24 cellular contexts compared by ENCODE assay signal in the genomic region with DNA sequence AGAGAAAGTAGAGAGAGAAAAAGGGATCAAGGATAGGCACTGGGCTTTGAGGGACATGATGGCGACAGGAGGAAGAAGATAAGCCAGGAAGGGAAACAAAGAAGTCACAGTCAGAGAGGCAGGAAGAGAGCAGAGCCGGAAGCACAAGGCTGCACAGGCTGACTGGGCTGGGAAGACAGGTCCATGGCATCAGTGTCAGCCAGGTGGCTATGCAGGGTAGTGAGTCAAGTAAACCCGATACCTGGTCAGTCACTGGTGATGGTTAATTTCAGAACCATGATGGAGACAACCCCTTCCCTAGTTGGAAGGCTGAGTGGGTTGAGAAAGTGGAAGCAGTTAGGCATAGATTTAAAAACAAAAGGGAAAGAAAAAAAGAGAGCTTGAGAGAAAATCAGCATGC.
DNase-seq lines count a peak whose midpoint lies in the region; ATAC-seq, FAIRE-seq and TF ChIP-seq lines count a peak whose summit lies in the region.
"Had no signal": no experiment of that assay in that cellular context is flagged by ENCODE, and none has a peak within 500 bp of the region (broad histone marks: within the 10 kb centered on the region; RNA-seq: fewer than 3 reads in every experiment).

No MANE protein-coding gene starts in this region.

- TF ChIP-seq CTCF in GM12865 (IDR thresholded peaks at IDR 0.05; ENCODE audit: insufficient read depth, low read depth, low read length, missing control alignments), result no peak

- H3K4me3 Mint-ChIP-seq in stimulated activated effector memory CD8-positive, alpha-beta T cell treated with anti-CD3 and anti-CD28 coated beads, Interleukin-12 subunit alpha, Interleukin-12 subunit beta, amount 100 ng/mL, for 72 hours, result no peak overlapping the region
- H3K4me3 Mint-ChIP-seq: B cell; CD4-positive, CD25-positive, alpha-beta regulatory T cell; T-cell had no signal

- FAIRE-seq in GM19239 (lab: Jason Lieb, UNC), result no peak
- FAIRE-seq: GM12892, K562 had no signal

- H3K4me1 Mint-ChIP-seq in stimulated activated effector memory CD8-positive, alpha-beta T cell treated with anti-CD3 and anti-CD28 coated beads, Interleukin-12 subunit alpha, Interleukin-12 subunit beta, amount 100 ng/mL, for 72 hours, result no peaks in the 10 kb centered on the region
- H3K4me1 Mint-ChIP-seq: B cell; CD4-positive, CD25-positive, alpha-beta regulatory T cell; T-cell had no signal

- ATAC-seq in GM21717 (IDR thresholded peaks at IDR 0.05; ENCODE audit: unreplicated experiment) (peak; percentile 76), HG02885 (IDR thresholded peaks at IDR 0.05; ENCODE audit: poor library complexity, unreplicated experiment) (peak; percentile 69)
- no peak for ATAC-seq in stimulated activated effector memory CD8-positive, alpha-beta T cell treated with anti-CD3 and anti-CD28 coated beads, Interleukin-12 subunit alpha, Interleukin-12 subunit beta, amount 100 ng/mL, for 72 hours
- no peak for ATAC-seq in activated naive CD4-positive, alpha-beta T cell treated with anti-CD3 and anti-CD28 coated beads, Interleukin-2, amount 50 U/mL, for 72 hours
- ATAC-seq: K562, T-cell had no signal

- peaks cover 6% of the 10 kb centered on the region for H3K9me3 Mint-ChIP-seq in stimulated activated effector memory CD8-positive, alpha-beta T cell treated with anti-CD3 and anti-CD28 coated beads, Interleukin-12 subunit alpha, Interleukin-12 subunit beta, amount 100 ng/mL, for 72 hours
- H3K9me3 Mint-ChIP-seq in activated naive CD4-positive, alpha-beta T cell treated with anti-CD3 and anti-CD28 coated beads, Interleukin-2, amount 50 U/mL, for 72 hours, result peaks cover 0 to 2% of the 10 kb centered on the region in 2 donors

- no peaks in the 10 kb centered on the region for H3K36me3 Mint-ChIP-seq in stimulated activated effector memory CD8-positive, alpha-beta T cell treated with anti-CD3 and anti-CD28 coated beads, Interleukin-12 subunit alpha, Interleukin-12 subunit beta, amount 100 ng/mL, for 72 hours
- H3K36me3 Mint-ChIP-seq in activated naive CD4-positive, alpha-beta T cell treated with anti-CD3 and anti-CD28 coated beads, Interleukin-2, amount 50 U/mL, for 72 hours, result no peaks in the 10 kb centered on the region
- H3K36me3 Mint-ChIP-seq: CD4-positive, CD25-positive, alpha-beta regulatory T cell; T-cell had no signal

- no peak overlapping the region for H3K27ac Mint-ChIP-seq in stimulated activated effector memory CD8-positive, alpha-beta T cell treated with anti-CD3 and anti-CD28 coated beads, Interleukin-12 subunit alpha, Interleukin-12 subunit beta, amount 100 ng/mL, for 72 hours
- H3K27ac Mint-ChIP-seq in activated naive CD4-positive, alpha-beta T cell treated with anti-CD3 and anti-CD28 coated beads, Interleukin-2, amount 50 U/mL, for 72 hours, result no peak overlapping the region
- H3K27ac Mint-ChIP-seq: B cell; CD4-positive, CD25-positive, alpha-beta regulatory T cell; T-cell had no signal

- no peak overlapping the region for H3K4me3 ChIP-seq in GM12865 (ENCODE audit: low read depth, low read length)
- H3K4me3 ChIP-seq: K562 had no signal

- DNase-seq in GM12865 (ENCODE audit: low read depth), result peak; percentile 16
- DNase-seq in SW480 (ENCODE audit: low spot score), result peak; percentile 9
- no peak for DNase-seq in stimulated activated CD4-positive, alpha-beta T cell treated with anti-CD3 and anti-CD28 coated beads, Interleukin-12 subunit alpha, Interleukin-12 subunit beta, amount 100 ng/mL, for 4 hours
- no peak for DNase-seq in stimulated activated effector memory CD8-positive, alpha-beta T cell treated with anti-CD3 and anti-CD28 coated beads, Interleukin-12 subunit alpha, Interleukin-12 subunit beta, amount 100 ng/mL, for 72 hours (ENCODE audit: low spot score in 2 of 2)
- no peak for DNase-seq in GM19239 (ENCODE audit: insufficient read length, low spot score)
- no peak for DNase-seq in activated naive CD4-positive, alpha-beta T cell treated with anti-CD3 and anti-CD28 coated beads, Interleukin-2, amount 50 U/mL, for 72 hours (ENCODE audit: low spot score in 2 of 2)
- DNase-seq: 8988T; Caco-2; CD4-positive, CD25-positive, alpha-beta regulatory T cell; EL; GOT3; NCI-H1105; NCI-H2081 treated with DMSO at 0.1 percent for 48 hours; NCI-H524; NCI-H82; RPMI8226; SHP77 treated with DMSO at 0.1 percent for 48 hours; SK-N-SH; T-cell had no signal

Comparison
In these comparisons a context has a peak if more than half of its experiments do, and no peak if none do; other contexts are left out.
1. DNase-seq: peak in GM12865 (single experiment) and SW480 (single experiment); none in stimulated activated CD4-positive, alpha-beta T cell treated with anti-CD3 and anti-CD28 coated beads, Interleukin-12 subunit alpha, Interleukin-12 subunit beta, amount 100 ng/mL, for 4 hours (single experiment), stimulated activated effector memory CD8-positive, alpha-beta T cell treated with anti-CD3 and anti-CD28 coated beads, Interleukin-12 subunit alpha, Interleukin-12 subunit beta, amount 100 ng/mL, for 72 hours (0 of 2), GM19239 (single experiment) and activated naive CD4-positive, alpha-beta T cell treated with anti-CD3 and anti-CD28 coated beads, Interleukin-2, amount 50 U/mL, for 72 hours (0 of 2).
2. ATAC-seq: peak in GM21717 (single experiment) and HG02885 (single experiment); none in stimulated activated effector memory CD8-positive, alpha-beta T cell treated with anti-CD3 and anti-CD28 coated beads, Interleukin-12 subunit alpha, Interleukin-12 subunit beta, amount 100 ng/mL, for 72 hours (single experiment) and activated naive CD4-positive, alpha-beta T cell treated with anti-CD3 and anti-CD28 coated beads, Interleukin-2, amount 50 U/mL, for 72 hours (0 of 2).